In genomic region chr4:6332042-6332668, GRCh38 we compare ENCODE assay signal across 8 cellular contexts.
A peak's percentile ranks its signal among the peaks of the same experiment; 100 is the strongest.
DNase-seq lines count a peak whose midpoint lies in the region; ATAC-seq and TF ChIP-seq lines count a peak whose summit lies in the region.

No MANE protein-coding gene starts in this region.

- intact Hi-C loops in left ventricle myocardium superior (cut with micrococcal nuclease): no loop called here

- no peaks in the 10 kb centered on the region for H3K36me3 ChIP-seq in thoracic aorta

- TF ChIP-seq CTCF in AG09319 (IDR thresholded peaks at IDR 0.05; ENCODE audit: low read depth, low read length) (peak; percentile 74), GM12872 (IDR thresholded peaks at IDR 0.05; ENCODE audit: insufficient read depth, low read depth, low read length) (peak; percentile 79), thoracic aorta (IDR thresholded peaks at IDR 0.05) (peak; percentile 29)

- H3K27me3 ChIP-seq in thoracic aorta (replicated peaks; ENCODE audit: insufficient read depth): no peaks in the 10 kb centered on the region

- DNase-seq in AG09319 (ENCODE audit: extremely low read depth, low read depth) (no peak), UCSD-AML1 (lab: John Stamatoyannopoulos, UW; ENCODE audit: unreplicated experiment) (peak; percentile 37), left ventricle myocardium superior (no peak), thoracic aorta (ENCODE audit: low spot score) (no peak), NCI-H510A (lab: John Stamatoyannopoulos, UW) (no peak)

- no peaks in the 10 kb centered on the region for H3K4me1 ChIP-seq in thoracic aorta (ENCODE audit: control insufficient read depth in 1 of 2, low read depth in 2 of 2)

- H3K27ac ChIP-seq in thoracic aorta: no peak overlapping the region

- no peaks in the 10 kb centered on the region for H3K9me3 ChIP-seq in thoracic aorta

- no peak overlapping the region for H3K4me3 ChIP-seq in thoracic aorta

- peak; percentile 51 for ATAC-seq in left ventricle myocardium superior
- no peak for ATAC-seq in thoracic aorta (ENCODE audit: insufficient number of reproducible peaks, low FRiP score, low read depth)
- ATAC-seq in HG02884 (IDR thresholded peaks at IDR 0.05; ENCODE audit: unreplicated experiment): no peak
- no peak for ATAC-seq in GM21390 (IDR thresholded peaks at IDR 0.05; ENCODE audit: unreplicated experiment)

Comparison
In these comparisons a context has a peak if more than half of its experiments do, and no peak if none do; other contexts are left out.
1. CTCF ChIP-seq: peak in every context shown above with its lines; median percentile 79 in GM12872; 74 in AG09319; 29 in thoracic aorta.